Comparison of ENCODE assay signal across 8 cellular contexts in the genomic region with DNA sequence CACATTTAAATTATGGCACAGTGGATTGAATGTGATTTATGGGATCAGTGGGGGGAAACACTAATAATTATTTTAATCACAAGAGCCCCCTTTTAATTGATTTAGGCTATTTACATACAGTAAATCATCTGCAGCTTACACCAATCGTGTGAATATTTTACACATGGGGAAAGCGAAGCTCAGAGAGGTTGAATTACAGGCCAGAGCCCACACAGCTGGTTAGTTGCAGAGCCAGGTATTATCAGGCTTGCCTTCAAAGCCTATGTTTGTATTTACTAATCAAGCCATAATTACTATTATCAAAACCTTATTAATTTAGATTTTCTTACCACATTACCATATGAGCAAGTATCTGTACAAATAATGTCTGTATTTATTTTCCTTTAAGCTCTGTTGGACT. TPM values are rescaled to one million over a fixed set of nuclear protein-coding genes. Genes with fewer than 3 reads are reported as not detected.
A peak's percentile ranks its signal among the peaks of the same experiment; 100 is the strongest.
DNase-seq lines count a peak whose midpoint lies in the region; ATAC-seq and TF ChIP-seq lines count a peak whose summit lies in the region.

No MANE protein-coding gene starts in this region.

- peaks cover 15% of the 10 kb centered on the region for H3F3A ChIP-seq in neural progenitor cell (ENCODE audit: low read depth)

- H3K4me2 ChIP-seq in neural progenitor cell = peak overlapping the region; percentile 83

- H2AFZ ChIP-seq in neural progenitor cell (replicated peaks) = no peak overlapping the region

- H4K20me1 ChIP-seq in neural progenitor cell (ENCODE audit: low read depth) = peaks cover 26% of the 10 kb centered on the region

- H3K27ac ChIP-seq in CD4-positive, CD25-positive, alpha-beta regulatory T cell (ENCODE audit: insufficient read depth, low read length, poor library complexity, severe bottlenecking) = peak overlapping the region; percentile 99
- H3K27ac ChIP-seq in dorsolateral prefrontal cortex = peak overlapping the region in 58 of 59 donors; percentile 2 to 100 (median 99)
- no peak overlapping the region for H3K27ac ChIP-seq in neural progenitor cell

- no peaks in the 10 kb centered on the region for H3K9me3 Mint-ChIP-seq in CD4-positive, CD25-positive, alpha-beta regulatory T cell
- H3K9me3 Mint-ChIP-seq in neural progenitor cell = peaks cover 5% of the 10 kb centered on the region

- H3K9ac ChIP-seq in neural progenitor cell = peak overlapping the region; percentile 41

- peak in 1 of 3 donors; percentile 16 for DNase-seq in CD4-positive, CD25-positive, alpha-beta regulatory T cell
- DNase-seq in NAMALWA (ENCODE audit: low spot score) (peak; percentile 26), dorsolateral prefrontal cortex (no peak), neural progenitor cell (ENCODE audit: low spot score) (no peak), NCI-H1048 (lab: John Stamatoyannopoulos, UW) (no peak), 8988T (no peak), occipital lobe (lab: John Stamatoyannopoulos, UW) (no peak)
- DNase-seq in stimulated activated CD4-positive, alpha-beta T cell treated with anti-CD3 and anti-CD28 coated beads, Interleukin-4, amount 100 ng/mL, for 4 hours = no peak

- no peaks in the 10 kb centered on the region for H3K27me3 ChIP-seq in CD4-positive, CD25-positive, alpha-beta regulatory T cell (ENCODE audit: control insufficient read depth, insufficient read depth, low read length)
- H3K27me3 ChIP-seq in dorsolateral prefrontal cortex = no peaks in the 10 kb centered on the region
- no peaks in the 10 kb centered on the region for H3K27me3 ChIP-seq in neural progenitor cell

- peaks cover 48% of the 10 kb centered on the region for H3K79me2 ChIP-seq in neural progenitor cell (ENCODE audit: low read depth)

- H3K9me3 ChIP-seq in CD4-positive, CD25-positive, alpha-beta regulatory T cell (ENCODE audit: control insufficient read depth in 2 of 2, low read length in 2 of 2) = no peaks in the 10 kb centered on the region
- H3K9me3 ChIP-seq in neural progenitor cell (ENCODE audit: low read depth) = no peaks in the 10 kb centered on the region

- peaks cover 37% of the 10 kb centered on the region for H3K4me1 ChIP-seq in CD4-positive, CD25-positive, alpha-beta regulatory T cell (ENCODE audit: control insufficient read depth, insufficient read depth, low read length, poor library complexity, severe bottlenecking)
- H3K4me1 ChIP-seq in neural progenitor cell = peaks cover 23% of the 10 kb centered on the region

- intact Hi-C loops in dorsolateral prefrontal cortex (cut with DNase I) = loop anchor here (5.0 to 10.0 kb wide), 2 partner anchors 61 to 432 kb away; no protein-coding TSS in a partner anchor

- ATAC-seq in CD4-positive, CD25-positive, alpha-beta regulatory T cell (ENCODE audit: low read depth in 2 of 2) = no peak

- TF ChIP-seq CTCF in dorsolateral prefrontal cortex (IDR thresholded peaks at IDR 0.05 in 54 of 56, conservative IDR thresholded peaks at IDR 0.05 in 2 of 56; ENCODE audit: low read depth in 1 of 56, partially characterized antibody in 56 of 56) (no peak), neural progenitor cell (IDR thresholded peaks at IDR 0.05) (no peak)

- peaks cover 4% of the 10 kb centered on the region for H3K36me3 Mint-ChIP-seq in CD4-positive, CD25-positive, alpha-beta regulatory T cell
- H3K36me3 Mint-ChIP-seq in neural progenitor cell = peaks cover 5% of the 10 kb centered on the region

- peak overlapping the region; percentile 98 for H3K4me3 ChIP-seq in CD4-positive, CD25-positive, alpha-beta regulatory T cell (ENCODE audit: low read depth, low read length)
- peak overlapping the region; percentile 49 to 97 (median 86) for H3K4me3 ChIP-seq in dorsolateral prefrontal cortex
- H3K4me3 ChIP-seq in neural progenitor cell = peak overlapping the region; percentile 64

- peaks cover 13% of the 10 kb centered on the region for H3K27me3 Mint-ChIP-seq in CD4-positive, CD25-positive, alpha-beta regulatory T cell
- peaks cover 2% of the 10 kb centered on the region for H3K27me3 Mint-ChIP-seq in neural progenitor cell (ENCODE audit: insufficient read depth, low read depth)

- H3K36me3 ChIP-seq in CD4-positive, CD25-positive, alpha-beta regulatory T cell (ENCODE audit: control insufficient read depth, insufficient read depth, low read length) = no peaks in the 10 kb centered on the region
- H3K36me3 ChIP-seq in neural progenitor cell = no peaks in the 10 kb centered on the region

- H3K4me1 Mint-ChIP-seq in CD4-positive, CD25-positive, alpha-beta regulatory T cell = peaks cover 28 to 50% (median 41%) of the 10 kb centered on the region in 4 donors
- peaks cover 10% of the 10 kb centered on the region for H3K4me1 Mint-ChIP-seq in neural progenitor cell

- H3K27ac Mint-ChIP-seq in CD4-positive, CD25-positive, alpha-beta regulatory T cell = peak overlapping the region; percentile 99 to 100 (median 100)
- peak overlapping the region; percentile 34 for H3K27ac Mint-ChIP-seq in neural progenitor cell

- H3K4me3 Mint-ChIP-seq in CD4-positive, CD25-positive, alpha-beta regulatory T cell = peak overlapping the region; percentile 95 to 100 (median 100)
- H3K4me3 Mint-ChIP-seq in neural progenitor cell = peak overlapping the region; percentile 94

RNA-seq across cellular contexts. Expression of a gene that starts 0.7 kb away (rescaled TPM):
- total RNA-seq in CD4-positive, CD25-positive, alpha-beta regulatory T cell = 28.0 TPM
- 10 to 100 TPM; 19.4 to 28.5 (median 22.1) TPM for polyA plus RNA-seq in CD4-positive, CD25-positive, alpha-beta regulatory T cell
- total RNA-seq in dorsolateral prefrontal cortex = 100 to 1,000 TPM in 15 of 120 experiments, 10 to 100 TPM in 105; 60.3 to 122 (median 85.0) TPM
- total RNA-seq in neural progenitor cell (ENCODE audit: low replicate concordance) = 19.6 and 30.3 TPM in 2 replicates
- 105 TPM for total RNA-seq in occipital lobe

RNA-seq across cellular contexts. Expression of a gene that starts 1.5 kb away (rescaled TPM):
- 35.5 TPM for total RNA-seq in CD4-positive, CD25-positive, alpha-beta regulatory T cell
- 10 to 100 TPM in 1 of 4 donors, 1 to 10 TPM in 3; 6.8 to 13.0 (median 8.1) TPM for polyA plus RNA-seq in CD4-positive, CD25-positive, alpha-beta regulatory T cell
- total RNA-seq in dorsolateral prefrontal cortex (100 to 1,000 TPM; 123 to 223 (median 176) TPM), neural progenitor cell (ENCODE audit: low replicate concordance) (103 and 126 TPM in 2 replicates), occipital lobe (571 TPM)
